8 cellular contexts compared by ENCODE assay signal in genomic region chr14:50230601-50231474, GRCh38. TPM values are rescaled to one million over a fixed set of nuclear protein-coding genes. Genes with fewer than 3 reads are reported as not detected.
DNase-seq lines count a peak whose midpoint lies in the region; ATAC-seq and TF ChIP-seq lines count a peak whose summit lies in the region.

No MANE protein-coding gene starts in this region.

- H3K27ac Mint-ChIP-seq in activated T-helper 17 cell treated with anti-CD3 and anti-CD28 coated beads, Interleukin-2, amount 50 U/mL, for 72 hours, result peak overlapping the region; percentile 89
- peak overlapping the region; percentile 90 to 96 (median 95) for H3K27ac Mint-ChIP-seq in naive thymus-derived CD4-positive, alpha-beta T cell

- 0% methylated on average over 12 to 36 of the region's 66 CpGs for WGBS in testis, 2 donors

- no peaks in the 10 kb centered on the region for H3K27me3 Mint-ChIP-seq in activated T-helper 17 cell treated with anti-CD3 and anti-CD28 coated beads, Interleukin-2, amount 50 U/mL, for 72 hours
- H3K27me3 Mint-ChIP-seq in naive thymus-derived CD4-positive, alpha-beta T cell, result no peaks in the 10 kb centered on the region

- peak overlapping the region; percentile 91 for H3K4me3 Mint-ChIP-seq in activated T-helper 17 cell treated with anti-CD3 and anti-CD28 coated beads, Interleukin-2, amount 50 U/mL, for 72 hours
- H3K4me3 Mint-ChIP-seq in naive thymus-derived CD4-positive, alpha-beta T cell, result peak overlapping the region; percentile 80 to 97 (median 91)

- H3K27me3 ChIP-seq in BE2C (no peaks in the 10 kb centered on the region), OCI-LY1 (ENCODE audit: insufficient read depth, low read length) (no peaks in the 10 kb centered on the region), fibroblast of lung (ENCODE audit: control insufficient read depth, insufficient read depth, low read length) (no peaks in the 10 kb centered on the region), testis (no peaks in the 10 kb centered on the region)
- no peaks in the 10 kb centered on the region for H3K27me3 ChIP-seq in naive thymus-derived CD4-positive, alpha-beta T cell (ENCODE audit: control insufficient read depth in 2 of 2, insufficient read depth in 2 of 2, low read length in 2 of 2)

- peak; percentile 44 for DNase-seq in BE2C
- peak; percentile 54 to 77 for DNase-seq in fibroblast of lung (ENCODE audit: low read depth in 2 of 2)
- DNase-seq in naive thymus-derived CD4-positive, alpha-beta T cell, result peak in 8 of 9 donors; percentile 11 to 68 (median 60)
- peak; percentile 71 for DNase-seq in testis

- H3K36me3 ChIP-seq in BE2C (no peaks in the 10 kb centered on the region), OCI-LY1 (ENCODE audit: insufficient read depth, low read length) (peaks cover 5% of the 10 kb centered on the region; the same call in 1 of the 2 replicates), fibroblast of lung (ENCODE audit: control insufficient read depth, insufficient read depth, low read length) (no peaks in the 10 kb centered on the region), testis (ENCODE audit: low read depth, missing control alignments) (no peaks in the 10 kb centered on the region)
- peaks cover 0 to 3% (median 0%) of the 10 kb centered on the region in 3 experiments for H3K36me3 ChIP-seq in naive thymus-derived CD4-positive, alpha-beta T cell (ENCODE audit: control insufficient read depth in 2 of 3, insufficient read depth in 3 of 3, low read length in 3 of 3)

- H4K20me1 ChIP-seq in OCI-LY1 (ENCODE audit: insufficient read depth, low read length) (no peaks in the 10 kb centered on the region), fibroblast of lung (ENCODE audit: control insufficient read depth, extremely low read depth, insufficient read depth, low read length) (no peaks in the 10 kb centered on the region)

- 0 out of 2 replicates have a peak, but pooled peaks cover 4% of the 10 kb centered on the region for H3K4me1 ChIP-seq in BE2C
- H3K4me1 ChIP-seq in OCI-LY1 (ENCODE audit: insufficient read depth, low read length, severe bottlenecking), result peaks cover 35% of the 10 kb centered on the region
- peaks cover 5% of the 10 kb centered on the region for H3K4me1 ChIP-seq in fibroblast of lung (ENCODE audit: control insufficient read depth, extremely low read depth, insufficient read depth, low read length)
- H3K4me1 ChIP-seq in naive thymus-derived CD4-positive, alpha-beta T cell (ENCODE audit: control insufficient read depth in 2 of 2, insufficient read depth in 2 of 2, low read length in 2 of 2), result peaks cover 9 to 18% of the 10 kb centered on the region in 2 donors
- peaks cover 14% of the 10 kb centered on the region for H3K4me1 ChIP-seq in testis

- H3K9ac ChIP-seq in OCI-LY1 (ENCODE audit: low read length), result peak overlapping the region; percentile 93
- H3K9ac ChIP-seq in fibroblast of lung (ENCODE audit: insufficient read depth, low read length), result peak overlapping the region; percentile 84

- H3K4me3 ChIP-seq in BE2C (ENCODE audit: low read depth, low read length) (peak overlapping the region; percentile 96), OCI-LY1 (ENCODE audit: low read depth, low read length, poor library complexity, severe bottlenecking) (peak overlapping the region; percentile 97), fibroblast of lung (replicated peaks in 1 of 4; ENCODE audit: control extremely low read depth in 1 of 4, insufficient read depth in 1 of 4, low read depth in 3 of 4, low read length in 4 of 4) (peak overlapping the region; percentile 70 to 98 (median 82)), testis (peak overlapping the region; percentile 83 to 85)
- H3K4me3 ChIP-seq in naive thymus-derived CD4-positive, alpha-beta T cell (ENCODE audit: low read length), result peak overlapping the region; percentile 56

- TF ChIP-seq CTCF in BE2C (IDR thresholded peaks at IDR 0.05; ENCODE audit: low read depth, low read length), result no peak
- TF ChIP-seq CTCF in OCI-LY1 (IDR thresholded peaks at IDR 0.05; ENCODE audit: low read length), result no peak
- TF ChIP-seq CTCF in fibroblast of lung (conservative IDR thresholded peaks at IDR 0.05 in 1 of 2, IDR thresholded peaks at IDR 0.05 in 1 of 2; ENCODE audit: low read depth in 1 of 2, low read length in 2 of 2), result no peak
- TF ChIP-seq CTCF in testis (IDR thresholded peaks at IDR 0.05), result no peak

- H3K36me3 Mint-ChIP-seq in activated T-helper 17 cell treated with anti-CD3 and anti-CD28 coated beads, Interleukin-2, amount 50 U/mL, for 72 hours (ENCODE audit: low read depth), result peaks cover 19% of the 10 kb centered on the region
- H3K36me3 Mint-ChIP-seq in naive thymus-derived CD4-positive, alpha-beta T cell, result peaks cover 0 to 16% (median 3%) of the 10 kb centered on the region in 5 donors

- POLR2A ChIA-PET in naive thymus-derived CD4-positive, alpha-beta T cell (lab: Charles Lee), result interaction anchor here (0.6 to 1.9 kb wide), 6 partner anchors 81 to 463 kb away, joined by 4 to 5 read pairs (median 5); partner anchors contain the start of genes DMAC2L, KLHDC2, L2HGDH and NEMF

- H2AFZ ChIP-seq in OCI-LY1 (ENCODE audit: low read length), result peak overlapping the region; percentile 3; the same call in 1 of the 2 replicates
- H2AFZ ChIP-seq in fibroblast of lung (ENCODE audit: low read length), result peak overlapping the region; percentile 70

- H3K9me3 ChIP-seq in BE2C (no peaks in the 10 kb centered on the region), OCI-LY1 (ENCODE audit: low read length) (no peaks in the 10 kb centered on the region), fibroblast of lung (ENCODE audit: control insufficient read depth, insufficient read depth, low read depth, low read length) (no peaks in the 10 kb centered on the region), testis (no peaks in the 10 kb centered on the region)
- H3K9me3 ChIP-seq in naive thymus-derived CD4-positive, alpha-beta T cell (ENCODE audit: control insufficient read depth in 2 of 3, low read length in 3 of 3), result no peaks in the 10 kb centered on the region

- CTCF ChIA-PET in naive thymus-derived CD4-positive, alpha-beta T cell (lab: Charles Lee), result interaction anchor here (1.2 kb wide), 1 partner anchor 369 kb away, joined by 3 read pairs; no protein-coding TSS in a partner anchor

- no peak for TF ChIP-seq POLR2A in testis (IDR thresholded peaks at IDR 0.05)

- H3F3A ChIP-seq in OCI-LY1 (ENCODE audit: insufficient read depth, low read length), result no peaks in the 10 kb centered on the region; the same call in 1 of the 2 replicates

- no peaks in the 10 kb centered on the region for H3K9me3 Mint-ChIP-seq in activated T-helper 17 cell treated with anti-CD3 and anti-CD28 coated beads, Interleukin-2, amount 50 U/mL, for 72 hours
- H3K9me3 Mint-ChIP-seq in naive thymus-derived CD4-positive, alpha-beta T cell, result peaks cover 0 to 9% (median 0%) of the 10 kb centered on the region in 11 donors

- peaks cover 37% of the 10 kb centered on the region for H3K4me1 Mint-ChIP-seq in activated T-helper 17 cell treated with anti-CD3 and anti-CD28 coated beads, Interleukin-2, amount 50 U/mL, for 72 hours
- H3K4me1 Mint-ChIP-seq in naive thymus-derived CD4-positive, alpha-beta T cell, result peaks cover 27 to 56% (median 50%) of the 10 kb centered on the region in 7 donors

- H3K9me2 ChIP-seq in OCI-LY1 (ENCODE audit: low read depth, low read length), result no peaks in the 10 kb centered on the region

- peak overlapping the region; percentile 71 for H3K4me2 ChIP-seq in OCI-LY1 (ENCODE audit: low read length)
- H3K4me2 ChIP-seq in fibroblast of lung (ENCODE audit: extremely low read depth, insufficient read depth, low read length), result peak overlapping the region; percentile 87

- ATAC-seq in GM19025 (IDR thresholded peaks at IDR 0.05; ENCODE audit: low read depth, unreplicated experiment) (peak; percentile 30), HG03196 (IDR thresholded peaks at IDR 0.05; ENCODE audit: unreplicated experiment) (peak; percentile 33)
- ATAC-seq in activated T-helper 17 cell treated with anti-CD3 and anti-CD28 coated beads, Interleukin-2, amount 50 U/mL, for 72 hours (replicated peaks), result peak; percentile 40
- peak; percentile 3 for ATAC-seq in naive thymus-derived CD4-positive, alpha-beta T cell

- H3K27ac ChIP-seq in OCI-LY1 (ENCODE audit: low read depth, low read length, poor library complexity, severe bottlenecking) (peak overlapping the region; percentile 78), fibroblast of lung (ENCODE audit: insufficient read depth, low read length) (peak overlapping the region; percentile 88), testis (peak overlapping the region; percentile 96 to 98)
- peak overlapping the region; percentile 81 for H3K27ac ChIP-seq in naive thymus-derived CD4-positive, alpha-beta T cell (ENCODE audit: low read depth, low read length)

- H3K79me2 ChIP-seq in OCI-LY1 (ENCODE audit: insufficient read depth, low read length), result peaks cover 45% of the 10 kb centered on the region
- H3K79me2 ChIP-seq in fibroblast of lung (ENCODE audit: control insufficient read depth, insufficient read depth, low read length), result peaks cover 47% of the 10 kb centered on the region

- intact Hi-C loops in naive thymus-derived CD4-positive, alpha-beta T cell (cut with micrococcal nuclease), result loop anchor here (1.0 to 10.0 kb wide), 19 partner anchors 16 to 645 kb away; partner anchors contain the start of genes DMAC2L (in 2 of the 2), L2HGDH (in 2 of the 2), MAP4K5 (in 2 of the 2) and MGAT2 (in 2 of the 2)
- intact Hi-C loops in testis (cut with DNase I; ENCODE audit: low total_unique reads), result no loop called here

RNA-seq across cellular contexts. Expression of gene SOS2, which starts 0.5 kb away (rescaled TPM):
- polyA plus RNA-seq in BE2C (2012; ENCODE audit: insufficient read depth, insufficient read length, low read depth), result 6.7 TPM
- 10 to 100 TPM; 16.4 to 37.6 TPM for total RNA-seq in activated T-helper 17 cell treated with anti-CD3 and anti-CD28 coated beads, Interleukin-2, amount 50 U/mL, for 72 hours
- total RNA-seq in fibroblast of lung (19.5 and 23.8 TPM in 2 replicates), testis (10 to 100 TPM; 48.6 to 56.6 TPM)
- polyA plus RNA-seq in fibroblast of lung (11.9 and 16.1 TPM in 2 replicates), testis (ENCODE audit: insufficient read depth, low read depth, low replicate concordance) (59.7 TPM)
- polyA plus RNA-seq in fibroblast of lung (2012), result 8.0 and 10.4 TPM in 2 replicates
- polyA minus RNA-seq in fibroblast of lung (ENCODE audit: low replicate concordance), result 4.9 and 7.4 TPM in 2 replicates
- 10 to 100 TPM; 19.7 to 49.6 (median 38.7) TPM for total RNA-seq in naive thymus-derived CD4-positive, alpha-beta T cell
- polyA plus RNA-seq in naive thymus-derived CD4-positive, alpha-beta T cell, result 10 to 100 TPM; 10.2 to 11.6 TPM

Comparison
In these comparisons a context has a peak if more than half of its experiments do, and no peak if none do; other contexts are left out.
1. Peak in every context shown above with its lines: DNase-seq, ATAC-seq, H3K4me3 ChIP-seq and H3K27ac ChIP-seq.